ENCODE assay signal across 17 cellular contexts in the genomic region with DNA sequence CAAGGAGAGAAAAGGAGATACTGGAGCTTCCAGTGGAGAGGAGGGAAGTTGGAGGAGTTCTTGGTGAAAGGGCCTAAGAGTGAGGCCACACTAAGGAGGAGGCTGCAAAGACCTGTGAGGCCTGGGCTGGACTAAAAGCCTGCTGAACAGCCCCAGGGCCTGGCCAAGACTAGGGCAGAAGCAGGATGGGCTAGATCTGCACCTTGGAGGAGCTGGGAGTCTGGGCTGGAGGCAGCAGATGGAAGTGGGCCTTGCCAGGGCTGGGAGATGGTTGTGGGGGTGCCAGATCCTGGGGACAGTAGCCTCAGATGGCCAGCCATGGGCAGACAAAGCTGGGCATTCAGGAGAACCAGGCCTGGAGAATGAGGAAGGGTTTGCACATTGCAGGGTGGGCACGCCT. TPM values are rescaled to one million over a fixed set of nuclear protein-coding genes. Genes with fewer than 3 reads are reported as not detected.
DNase-seq lines count a peak whose midpoint lies in the region; ATAC-seq, FAIRE-seq and TF ChIP-seq lines count a peak whose summit lies in the region.
"Had no signal": no experiment of that assay in that cellular context is flagged by ENCODE, and none has a peak within 500 bp of the region (broad histone marks: within the 10 kb centered on the region; RNA-seq: fewer than 3 reads in every experiment).

No MANE protein-coding gene starts in this region.

- peaks cover 33% of the 10 kb centered on the region for H3K4me1 Mint-ChIP-seq in activated naive CD4-positive, alpha-beta T cell treated with anti-CD3 and anti-CD28 coated beads, Interleukin-2, amount 10 ng/mL, durations not matched to agents 7 days and 5 days
- H3K4me1 Mint-ChIP-seq in activated CD8-positive, alpha-beta T cell treated with anti-CD3 and anti-CD28 coated beads, Interleukin-2, amount 10 ng/mL, durations not matched to agents 7 days and 5 days (ENCODE audit: low read depth), result peaks cover 35% of the 10 kb centered on the region
- H3K4me1 Mint-ChIP-seq in memory B cell (peaks cover 3% of the 10 kb centered on the region), type B pancreatic cell (ENCODE audit: unreplicated experiment) (no peaks in the 10 kb centered on the region)

- WGBS in small intestine, 3 donors, result 79 to 91% (median 89%) methylated on average over 1 of the region's 1 CpG

- no peak for FAIRE-seq in small intestine (lab: Jason Lieb, UNC)
- FAIRE-seq: frontal cortex, H1 had no signal

- H3K27ac Mint-ChIP-seq in activated naive CD4-positive, alpha-beta T cell treated with anti-CD3 and anti-CD28 coated beads, Interleukin-2, amount 10 ng/mL, durations not matched to agents 7 days and 5 days, result peak overlapping the region; percentile 94
- H3K27ac Mint-ChIP-seq in activated CD8-positive, alpha-beta T cell treated with anti-CD3 and anti-CD28 coated beads, Interleukin-2, amount 10 ng/mL, durations not matched to agents 7 days and 5 days, result peak overlapping the region; percentile 98
- peak overlapping the region; percentile 40 for H3K27ac Mint-ChIP-seq in memory B cell
- H3K27ac Mint-ChIP-seq in type B pancreatic cell, result peak overlapping the region; percentile 11

- no peaks in the 10 kb centered on the region for H3K36me3 Mint-ChIP-seq in activated naive CD4-positive, alpha-beta T cell treated with anti-CD3 and anti-CD28 coated beads, Interleukin-2, amount 10 ng/mL, durations not matched to agents 7 days and 5 days
- peaks cover 3% of the 10 kb centered on the region for H3K36me3 Mint-ChIP-seq in activated CD8-positive, alpha-beta T cell treated with anti-CD3 and anti-CD28 coated beads, Interleukin-2, amount 10 ng/mL, durations not matched to agents 7 days and 5 days (ENCODE audit: low read depth)
- H3K36me3 Mint-ChIP-seq in memory B cell, result no peaks in the 10 kb centered on the region
- H3K36me3 Mint-ChIP-seq in type B pancreatic cell, result no peaks in the 10 kb centered on the region
- H3K36me3 Mint-ChIP-seq: stimulated activated memory B cell treated with anti-CD40 and anti-IgM and Interleukin-4, amounts not matched to agents 10 μg/mL and 1 μg/mL and 100 μg/mL, for 72 hours had no signal

- no peaks in the 10 kb centered on the region for H3K27me3 Mint-ChIP-seq in activated naive CD4-positive, alpha-beta T cell treated with anti-CD3 and anti-CD28 coated beads, Interleukin-2, amount 10 ng/mL, durations not matched to agents 7 days and 5 days
- no peaks in the 10 kb centered on the region for H3K27me3 Mint-ChIP-seq in activated CD8-positive, alpha-beta T cell treated with anti-CD3 and anti-CD28 coated beads, Interleukin-2, amount 10 ng/mL, durations not matched to agents 7 days and 5 days (ENCODE audit: low read depth)
- H3K27me3 Mint-ChIP-seq in memory B cell (no peaks in the 10 kb centered on the region), type B pancreatic cell (peaks cover 6% of the 10 kb centered on the region)

- peak; percentile 14 for ATAC-seq in activated CD8-positive, alpha-beta T cell treated with anti-CD3 and anti-CD28 coated beads, Interleukin-2, amount 10 ng/mL, durations not matched to agents 7 days and 5 days
- ATAC-seq in memory B cell (ENCODE audit: low read depth) (no peak), GM21515 (IDR thresholded peaks at IDR 0.05; ENCODE audit: unreplicated experiment) (no peak)
- ATAC-seq: left cardiac atrium; stimulated activated memory B cell treated with anti-CD40 and anti-IgM and Interleukin-4, amounts not matched to agents 10 μg/mL and 1 μg/mL and 100 μg/mL, for 72 hours had no signal

- H3K27ac ChIP-seq in small intestine (ENCODE audit: low read depth in 1 of 2, low read length in 1 of 2), result no peak overlapping the region
- H3K27ac ChIP-seq: epithelial cell of prostate, WERI-Rb-1 had no signal

- no peaks in the 10 kb centered on the region for H3K4me1 ChIP-seq in small intestine (ENCODE audit: control insufficient read depth in 2 of 2, insufficient read depth in 1 of 2, low read depth in 1 of 2, low read length in 1 of 2)

- H3K9me3 ChIP-seq in small intestine (ENCODE audit: control insufficient read depth, low read depth), result no peaks in the 10 kb centered on the region

- CTCF ChIA-PET in activated naive CD4-positive, alpha-beta T cell treated with anti-CD3 and anti-CD28 coated beads, Interleukin-2, amount 10 ng/mL, durations not matched to agents 7 days and 5 days (lab: Charles Lee), result interaction anchor here (1.0 to 1.6 kb wide), 7 partner anchors 9 to 43 kb away, joined by 3 to 8 read pairs (median 4); no protein-coding TSS in a partner anchor
- CTCF ChIA-PET in activated CD8-positive, alpha-beta T cell treated with anti-CD3 and anti-CD28 coated beads, Interleukin-2, amount 10 ng/mL, durations not matched to agents 7 days and 5 days (lab: Charles Lee), result interaction anchor here (1.4 to 5.7 kb wide), 7 partner anchors 10 to 245 kb away, joined by 5 to 38 read pairs (median 9); partner anchors contain the start of gene H2AZ2

- H3K4me3 Mint-ChIP-seq in activated naive CD4-positive, alpha-beta T cell treated with anti-CD3 and anti-CD28 coated beads, Interleukin-2, amount 10 ng/mL, durations not matched to agents 7 days and 5 days, result no peak overlapping the region
- H3K4me3 Mint-ChIP-seq in activated CD8-positive, alpha-beta T cell treated with anti-CD3 and anti-CD28 coated beads, Interleukin-2, amount 10 ng/mL, durations not matched to agents 7 days and 5 days, result peak overlapping the region; percentile 30
- H3K4me3 Mint-ChIP-seq in memory B cell (no peak overlapping the region), type B pancreatic cell (no peak overlapping the region)
- H3K4me3 Mint-ChIP-seq: stimulated activated memory B cell treated with anti-CD40 and anti-IgM and Interleukin-4, amounts not matched to agents 10 μg/mL and 1 μg/mL and 100 μg/mL, for 72 hours had no signal

- no peak for DNase-seq in activated naive CD4-positive, alpha-beta T cell treated with anti-CD3 and anti-CD28 coated beads, Interleukin-2, amount 10 ng/mL, durations not matched to agents 7 days and 5 days
- DNase-seq in activated naive CD4-positive, alpha-beta T cell treated with Interleukin-2 at 50 U/mL for 16 hours, result no peak
- no peak for DNase-seq in activated CD8-positive, alpha-beta T cell treated with anti-CD3 and anti-CD28 coated beads, Interleukin-2, amount 10 ng/mL, durations not matched to agents 7 days and 5 days
- DNase-seq in memory B cell (ENCODE audit: low spot score in 2 of 2) (no peak), type B pancreatic cell (ENCODE audit: extremely low spot score, unreplicated experiment) (no peak), small intestine (no peak), GOT3 (lab: John Stamatoyannopoulos, UW) (no peak)
- DNase-seq: left cardiac atrium, NCI-H1092 treated with DMSO at 0.1 percent for 48 hours, NCI-H2171, NCI-H82, WERI-Rb-1 had no signal

- no peak overlapping the region for H3K4me3 ChIP-seq in small intestine (ENCODE audit: low read depth in 1 of 2, low read length in 2 of 2)

- POLR2A ChIA-PET in activated CD8-positive, alpha-beta T cell treated with anti-CD3 and anti-CD28 coated beads, Interleukin-2, amount 10 ng/mL, durations not matched to agents 7 days and 5 days (lab: Charles Lee), result interaction anchor here (0.7 to 2.0 kb wide), 9 partner anchors 10 to 220 kb away, joined by 3 to 15 read pairs (median 3); partner anchors contain the start of genes H2AZ2 and TBRG4

- TF ChIP-seq CTCF in type B pancreatic cell (conservative IDR thresholded peaks at IDR 0.05), result no peak

- H3K36me3 ChIP-seq in small intestine (ENCODE audit: control insufficient read depth in 2 of 2, insufficient read depth in 2 of 2, low read length in 2 of 2), result no peaks in the 10 kb centered on the region
- H3K36me3 ChIP-seq: WERI-Rb-1 had no signal

- no peaks in the 10 kb centered on the region for H3K27me3 ChIP-seq in small intestine (ENCODE audit: control insufficient read depth in 2 of 2, insufficient read depth in 2 of 2, low read length in 2 of 2)

- H3K9me3 Mint-ChIP-seq in activated naive CD4-positive, alpha-beta T cell treated with anti-CD3 and anti-CD28 coated beads, Interleukin-2, amount 10 ng/mL, durations not matched to agents 7 days and 5 days, result no peaks in the 10 kb centered on the region
- H3K9me3 Mint-ChIP-seq in activated CD8-positive, alpha-beta T cell treated with anti-CD3 and anti-CD28 coated beads, Interleukin-2, amount 10 ng/mL, durations not matched to agents 7 days and 5 days (ENCODE audit: insufficient read depth), result no peaks in the 10 kb centered on the region
- H3K9me3 Mint-ChIP-seq in memory B cell (no peaks in the 10 kb centered on the region), type B pancreatic cell (no peaks in the 10 kb centered on the region)

RNA-seq across cellular contexts. Expression of gene PURB, which starts 6.5 kb away (rescaled TPM):
- total RNA-seq in activated CD8-positive, alpha-beta T cell treated with anti-CD3 and anti-CD28 coated beads, Interleukin-2, amount 10 ng/mL, durations not matched to agents 7 days and 5 days, result 10 to 100 TPM; 26.8 to 28.0 TPM
- total RNA-seq in type B pancreatic cell (ENCODE audit: low replicate concordance), result 24.8 and 29.0 TPM in 2 replicates
- polyA plus RNA-seq in small intestine, result 1 to 10 TPM; 4.1 to 8.1 (median 4.5) TPM

RNA-seq across cellular contexts. Expression of gene H2AZ2, which starts 43.9 kb away (rescaled TPM):
- total RNA-seq in activated CD8-positive, alpha-beta T cell treated with anti-CD3 and anti-CD28 coated beads, Interleukin-2, amount 10 ng/mL, durations not matched to agents 7 days and 5 days, result 100 to 1,000 TPM; 435 to 439 TPM
- total RNA-seq in type B pancreatic cell (ENCODE audit: low replicate concordance), result 116 and 239 TPM in 2 replicates
- 100 to 1,000 TPM in 1 of 3 donors, 10 to 100 TPM in 2; 76.7 to 137 (median 83.2) TPM for polyA plus RNA-seq in small intestine

Comparison
In these comparisons a context has a peak if more than half of its experiments do, and no peak if none do; other contexts are left out.
1. H3K27ac Mint-ChIP-seq: peak in every context shown above with its lines; median percentile 98 in activated CD8-positive, alpha-beta T cell treated with anti-CD3 and anti-CD28 coated beads, Interleukin-2, amount 10 ng/mL, durations not matched to agents 7 days and 5 days; 94 in activated naive CD4-positive, alpha-beta T cell treated with anti-CD3 and anti-CD28 coated beads, Interleukin-2, amount 10 ng/mL, durations not matched to agents 7 days and 5 days; 40 in memory B cell; 11 in type B pancreatic cell.